Comparison of ENCODE assay signal across 6 cellular contexts in genomic region chr18:76144844-76145243, GRCh38.
"Had no signal": no experiment of that assay in that cellular context is flagged by ENCODE, and none has a peak within 500 bp of the region (broad histone marks: within the 10 kb centered on the region; RNA-seq: fewer than 3 reads in every experiment).

No MANE protein-coding gene starts in this region.

- H3K4me1 Mint-ChIP-seq: IgD-negative memory B cell had no signal

- DNase-seq: GM23248, H9, HCEC 1CT, KBM-7 had no signal

- H3K27ac Mint-ChIP-seq: H9 had no signal

- H3K4me3 Mint-ChIP-seq: H9, IgD-negative memory B cell had no signal

- H3K27me3 Mint-ChIP-seq: IgD-negative memory B cell had no signal

- H3K27ac ChIP-seq: GM23248, HL-60 had no signal

- H3K9me3 Mint-ChIP-seq: H9 had no signal

- H3K36me3 Mint-ChIP-seq: IgD-negative memory B cell had no signal

- H3K4me3 ChIP-seq: GM23248 had no signal
